In the genomic region with DNA sequence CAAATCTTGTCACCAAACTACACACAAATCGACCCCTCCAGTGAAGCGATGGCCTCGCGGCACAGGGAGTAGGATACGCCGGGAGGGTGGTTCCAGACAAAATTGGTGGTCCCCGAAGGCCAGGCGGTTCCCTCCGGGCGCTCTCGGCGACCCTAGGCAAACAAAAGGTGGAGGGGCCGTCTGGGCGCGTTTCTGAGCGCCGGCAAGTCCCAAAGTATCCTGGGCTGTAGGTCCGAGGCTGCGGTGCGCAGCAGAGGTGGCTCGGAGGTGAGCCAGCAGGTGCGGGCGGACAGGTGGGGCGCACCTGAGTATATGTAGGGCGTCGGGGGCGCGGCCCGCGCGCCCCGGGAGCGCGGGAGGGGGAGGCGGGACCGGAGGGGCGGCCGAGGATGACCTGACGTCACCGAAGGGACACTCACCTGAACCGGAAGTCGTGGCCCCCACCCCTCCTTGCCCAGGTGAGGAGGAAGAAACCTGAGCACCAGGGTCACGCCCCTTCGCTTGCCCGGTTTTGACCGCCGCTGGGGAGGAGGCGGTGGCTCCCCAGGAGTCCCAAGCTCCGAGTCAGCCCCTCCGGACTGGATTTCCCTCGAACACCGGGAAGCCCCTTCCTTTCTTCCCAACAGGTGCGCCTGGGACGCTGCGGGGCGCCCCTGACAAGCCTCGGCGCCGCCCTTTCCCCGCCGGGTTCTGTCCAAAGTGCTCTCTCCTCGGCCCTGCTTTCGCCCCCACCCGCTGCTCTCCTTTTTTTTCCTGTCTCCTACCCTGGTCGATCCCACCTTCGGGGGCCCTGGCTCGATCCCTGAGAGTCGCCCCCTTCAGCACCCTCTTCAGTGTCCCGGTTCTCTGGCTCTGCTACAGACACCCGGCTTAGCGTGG, we compare ENCODE assay signal across 8 cellular contexts. TPM values are rescaled to one million over a fixed set of nuclear protein-coding genes. Genes with fewer than 3 reads are reported as not detected.
A peak's percentile ranks its signal among the peaks of the same experiment; 100 is the strongest.
DNase-seq lines count a peak whose midpoint lies in the region; TF ChIP-seq lines count a peak whose summit lies in the region.

A gene with protein sequence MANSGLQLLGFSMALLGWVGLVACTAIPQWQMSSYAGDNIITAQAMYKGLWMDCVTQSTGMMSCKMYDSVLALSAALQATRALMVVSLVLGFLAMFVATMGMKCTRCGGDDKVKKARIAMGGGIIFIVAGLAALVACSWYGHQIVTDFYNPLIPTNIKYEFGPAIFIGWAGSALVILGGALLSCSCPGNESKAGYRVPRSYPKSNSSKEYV (minus strand): TSS at position 287 of the 879 bp plus-strand sequence. CDS start 435 bp downstream, outside the sequence.

- intact Hi-C loops in thyroid gland (cut with DNase I): no loop called here

- H3K9ac ChIP-seq in HUES6 (ENCODE audit: low read length) (peak within 1 kb of the TSS; percentile 91), adipocyte (ENCODE audit: low read length) (peak within 1 kb of the TSS; percentile 69)

- TF ChIP-seq POLR2A in thyroid gland (IDR thresholded peaks at IDR 0.05): peak; percentile 92 to 94

- no peak within 1 kb of the TSS for H3K27ac ChIP-seq in ACC112 (ENCODE audit: low read depth, low read length)
- peak within 1 kb of the TSS; percentile 99 for H3K27ac ChIP-seq in HUES6 (ENCODE audit: low read depth, low read length)
- H3K27ac ChIP-seq in thyroid gland: peak within 1 kb of the TSS; percentile 74 to 93 (median 84)

- H3K4me1 ChIP-seq in ACC112 (ENCODE audit: control insufficient read depth, insufficient read depth, low read length, unreplicated experiment) (peaks cover 29% of the 10 kb centered on the region), HUES6 (ENCODE audit: control insufficient read depth, insufficient read depth, low read length) (peaks cover 7% of the 10 kb centered on the region), adipocyte (ENCODE audit: control insufficient read depth, insufficient read depth, low read length) (peaks cover 47% of the 10 kb centered on the region), thyroid gland (peaks cover 9 to 28% of the 10 kb centered on the region in 2 donors)

- no peak for DNase-seq in adipocyte (ENCODE audit: low read depth)
- DNase-seq in left kidney (ENCODE audit: low read depth, low spot score): peak; percentile 90
- peak; percentile 97 to 98 for DNase-seq in thyroid gland
- DNase-seq in OCI-M1 (lab: John Stamatoyannopoulos, UW): no peak
- DNase-seq in AG20443 (ENCODE audit: low spot score): no peak
- DNase-seq in NK-92 treated with Interleukin-12 subunit alpha and Interleukin-12 subunit beta, amount 100 ng/mL, for 24 hours (lab: John Stamatoyannopoulos, UW): no peak

- H3K27me3 ChIP-seq in ACC112 (ENCODE audit: insufficient read depth, low read length) (peaks cover 16% of the 10 kb centered on the region), HUES6 (ENCODE audit: control insufficient read depth, insufficient read depth, low read length) (peaks cover 29% of the 10 kb centered on the region; the same call in 1 of the 2 replicates), adipocyte (replicated peaks; ENCODE audit: control insufficient read depth, insufficient read depth, low read length) (no peaks in the 10 kb centered on the region), thyroid gland (no peaks in the 10 kb centered on the region)

- peak within 1 kb of the TSS; percentile 59 for H3K4me3 ChIP-seq in ACC112 (ENCODE audit: low read depth, low read length)
- H3K4me3 ChIP-seq in HUES6 (ENCODE audit: low read depth, low read length): peak within 1 kb of the TSS; percentile 92
- H3K4me3 ChIP-seq in adipocyte (ENCODE audit: low read length): peak within 1 kb of the TSS; percentile 68
- H3K4me3 ChIP-seq in thyroid gland (replicated peaks in 1 of 3): peak within 1 kb of the TSS; percentile 68 to 92 (median 78)

- H3K79me2 ChIP-seq in ACC112 (ENCODE audit: control insufficient read depth, insufficient read depth, low read length, unreplicated experiment): no peaks in the 10 kb centered on the region

- peak within 1 kb of the TSS; percentile 56 for H2AFZ ChIP-seq in ACC112 (ENCODE audit: low read length, unreplicated experiment)

- H3K36me3 ChIP-seq in ACC112 (ENCODE audit: insufficient read depth, low read length) (peaks cover 12% of the 10 kb centered on the region), HUES6 (ENCODE audit: control insufficient read depth, insufficient read depth, low read length) (peaks cover 27% of the 10 kb centered on the region), adipocyte (ENCODE audit: control insufficient read depth, insufficient read depth, low read length, severe bottlenecking) (peaks cover 16% of the 10 kb centered on the region), thyroid gland (peaks cover 8 to 9% of the 10 kb centered on the region in 2 donors)

- WGBS in thyroid gland, 2 donors: 2 to 5% methylated on average over 40 to 44 of the region's 71 CpGs

- peak in 3 of 6 experiments; percentile 28 to 32 (median 30) for TF ChIP-seq CTCF in thyroid gland (IDR thresholded peaks at IDR 0.05)

- H3K9me3 ChIP-seq in HUES6 (ENCODE audit: control insufficient read depth, insufficient read depth, low read depth, low read length) (no peaks in the 10 kb centered on the region), adipocyte (ENCODE audit: control insufficient read depth, low read length) (no peaks in the 10 kb centered on the region), thyroid gland (no peaks in the 10 kb centered on the region)

RNA-seq across cellular contexts. Expression of the gene that starts here (rescaled TPM):
- total RNA-seq in thyroid gland: 100 to 1,000 TPM; 108 to 161 (median 144) TPM

Comparison
In these comparisons a context has a peak if more than half of its experiments do, and no peak if none do; other contexts are left out.
1. DNase-seq: peak in left kidney (single experiment) and thyroid gland (2 of 2); none in adipocyte (single experiment), OCI-M1 (single experiment), AG20443 (single experiment) and NK-92 treated with Interleukin-12 subunit alpha and Interleukin-12 subunit beta, amount 100 ng/mL, for 24 hours (single experiment).
2. Peak in every context shown above with its lines, with median percentiles within 50 percentile points of each other: H3K4me3 ChIP-seq.